In genomic region chr14:64410084-64410774, GRCh38 we compare ENCODE assay signal across 9 cellular contexts. TPM values are rescaled to one million over a fixed set of nuclear protein-coding genes. Genes with fewer than 3 reads are reported as not detected.
DNase-seq lines count a peak whose midpoint lies in the region; ATAC-seq, FAIRE-seq and TF ChIP-seq lines count a peak whose summit lies in the region.
"Had no signal": no experiment of that assay in that cellular context is flagged by ENCODE, and none has a peak within 500 bp of the region (broad histone marks: within the 10 kb centered on the region; RNA-seq: fewer than 3 reads in every experiment).

No MANE protein-coding gene starts in this region.

- no peak overlapping the region for H3K4me3 Mint-ChIP-seq in activated CD4-positive, alpha-beta T cell treated with anti-CD3 and anti-CD28 coated beads, Interleukin-2, amount 10 ng/mL, durations not matched to agents 24 days and 14 days
- H3K4me3 Mint-ChIP-seq in stimulated activated naive CD8-positive, alpha-beta T cell treated with anti-CD3 and anti-CD28 coated beads, Interleukin-15, amount 100 ng/mL, for 72 hours, result no peak overlapping the region

- DNase-seq in activated CD4-positive, alpha-beta T cell treated with anti-CD3 and anti-CD28 coated beads, Interleukin-2, amount 10 ng/mL, durations not matched to agents 24 days and 14 days, result no peak
- no peak for DNase-seq in activated CD4-positive, alpha-beta T cell treated with anti-CD3 and anti-CD28 coated beads for 4 hours
- DNase-seq in SJSA1 (ENCODE audit: low read depth in 1 of 2, low spot score in 2 of 2), result peak; percentile 88 to 90
- DNase-seq in fibroblast of the conjunctiva (ENCODE audit: low read depth), result peak; percentile 43
- DNase-seq in stimulated activated naive CD8-positive, alpha-beta T cell treated with anti-CD3 and anti-CD28 coated beads, Interleukin-15, amount 100 ng/mL, for 72 hours, result no peak
- no peak for DNase-seq in activated gamma-delta T cell (lab: John Stamatoyannopoulos, UW)
- DNase-seq in NCI-H2107 (lab: John Stamatoyannopoulos, UW), result no peak
- DNase-seq in GM12891 (ENCODE audit: insufficient read length, low spot score), result no peak

- H3K27ac ChIP-seq in SJSA1, result peak overlapping the region; percentile 63

- no peak for TF ChIP-seq POLR2A in GM12891 (IDR thresholded peaks at IDR 0.05; ENCODE audit: low read depth, low read length)

- H3K36me3 Mint-ChIP-seq in activated CD4-positive, alpha-beta T cell treated with anti-CD3 and anti-CD28 coated beads, Interleukin-2, amount 10 ng/mL, durations not matched to agents 24 days and 14 days (ENCODE audit: low read depth), result peaks cover 49% of the 10 kb centered on the region

- peak overlapping the region; percentile 72 for H3K27ac Mint-ChIP-seq in activated CD4-positive, alpha-beta T cell treated with anti-CD3 and anti-CD28 coated beads, Interleukin-2, amount 10 ng/mL, durations not matched to agents 24 days and 14 days
- H3K27ac Mint-ChIP-seq in stimulated activated naive CD8-positive, alpha-beta T cell treated with anti-CD3 and anti-CD28 coated beads, Interleukin-15, amount 100 ng/mL, for 72 hours, result peak overlapping the region; percentile 67 to 72

- H3K9me3 Mint-ChIP-seq in activated CD4-positive, alpha-beta T cell treated with anti-CD3 and anti-CD28 coated beads, Interleukin-2, amount 10 ng/mL, durations not matched to agents 24 days and 14 days, result no peaks in the 10 kb centered on the region
- H3K9me3 Mint-ChIP-seq in stimulated activated naive CD8-positive, alpha-beta T cell treated with anti-CD3 and anti-CD28 coated beads, Interleukin-15, amount 100 ng/mL, for 72 hours, result no peaks in the 10 kb centered on the region

- peaks cover 35% of the 10 kb centered on the region for H3K4me1 Mint-ChIP-seq in activated CD4-positive, alpha-beta T cell treated with anti-CD3 and anti-CD28 coated beads, Interleukin-2, amount 10 ng/mL, durations not matched to agents 24 days and 14 days
- H3K4me1 Mint-ChIP-seq in stimulated activated naive CD8-positive, alpha-beta T cell treated with anti-CD3 and anti-CD28 coated beads, Interleukin-15, amount 100 ng/mL, for 72 hours, result peaks cover 42% of the 10 kb centered on the region

- H3K27me3 Mint-ChIP-seq in activated CD4-positive, alpha-beta T cell treated with anti-CD3 and anti-CD28 coated beads, Interleukin-2, amount 10 ng/mL, durations not matched to agents 24 days and 14 days, result no peaks in the 10 kb centered on the region
- no peaks in the 10 kb centered on the region for H3K27me3 Mint-ChIP-seq in stimulated activated naive CD8-positive, alpha-beta T cell treated with anti-CD3 and anti-CD28 coated beads, Interleukin-15, amount 100 ng/mL, for 72 hours

- intact Hi-C loops in activated CD4-positive, alpha-beta T cell treated with anti-CD3 and anti-CD28 coated beads, Interleukin-2, amount 10 ng/mL, durations not matched to agents 24 days and 14 days (cut with micrococcal nuclease), result loop anchor here (5.0 kb wide), 1 partner anchor 37 kb away; no protein-coding TSS in a partner anchor

- peaks cover 50% of the 10 kb centered on the region for H3K36me3 ChIP-seq in SJSA1

- no peak for ATAC-seq in stimulated activated naive CD8-positive, alpha-beta T cell treated with anti-CD3 and anti-CD28 coated beads, Interleukin-15, amount 100 ng/mL, for 72 hours

- H3K4me1 ChIP-seq in SJSA1 (replicated peaks), result peaks cover 17% of the 10 kb centered on the region

- no peaks in the 10 kb centered on the region for H3K27me3 ChIP-seq in SJSA1 (replicated peaks)

- H3K4me3 ChIP-seq in SJSA1, result no peak overlapping the region

- H3K9me3 ChIP-seq in SJSA1 (replicated peaks), result no peaks in the 10 kb centered on the region

- FAIRE-seq in GM12891 (lab: Jason Lieb, UNC), result no peak
- FAIRE-seq: endothelial cell of umbilical vein had no signal

TF ChIP-seq in GM12891, 5 proteins besides CTCF, POLR2A, EP300 and RAD21:
- no peak for TF ChIP-seq TAF1 (IDR thresholded peaks at IDR 0.05; ENCODE audit: low read depth, low read length)
- TF ChIP-seq POLR2AphosphoS5 (IDR thresholded peaks at IDR 0.05; ENCODE audit: low read depth, low read length), result no peak
- no peak for TF ChIP-seq PAX5 (IDR thresholded peaks at IDR 0.05; ENCODE audit: insufficient read depth, low read length, severe bottlenecking)
- no peak for TF ChIP-seq SPI1 (IDR thresholded peaks at IDR 0.05; ENCODE audit: low read depth, low read length)
- TF ChIP-seq POU2F2 (IDR thresholded peaks at IDR 0.05; ENCODE audit: low read depth, low read length), result no peak

RNA-seq across cellular contexts. Expression of gene MTHFD1, which starts 22.1 kb away (rescaled TPM):
- total RNA-seq in activated CD4-positive, alpha-beta T cell treated with anti-CD3 and anti-CD28 coated beads, Interleukin-2, amount 10 ng/mL, durations not matched to agents 24 days and 14 days, result 246 and 249 TPM in 2 replicates
- total RNA-seq in SJSA1 (2014; rRNA removed; shearing (Covaris generic)), result 39.5 and 56.6 TPM in 2 replicates
- 137 TPM for polyA plus RNA-seq in GM12891 (2012; ENCODE audit: low read depth, missing spikeins)

RNA-seq across cellular contexts. Expression of gene AKAP5, which starts 55.1 kb away (rescaled TPM):
- total RNA-seq in activated CD4-positive, alpha-beta T cell treated with anti-CD3 and anti-CD28 coated beads, Interleukin-2, amount 10 ng/mL, durations not matched to agents 24 days and 14 days, result 0.90 and 0.98 TPM in 2 replicates
- 7.3 and 8.3 TPM in 2 replicates for total RNA-seq in SJSA1 (2014; rRNA removed; shearing (Covaris generic))
- polyA plus RNA-seq in GM12891 (2012; ENCODE audit: low read depth, missing spikeins), result 2.3 TPM

Comparison
In these comparisons a context has a peak if more than half of its experiments do, and no peak if none do; other contexts are left out.
1. DNase-seq: peak in SJSA1 (2 of 2) and fibroblast of the conjunctiva (single experiment); none in activated CD4-positive, alpha-beta T cell treated with anti-CD3 and anti-CD28 coated beads, Interleukin-2, amount 10 ng/mL, durations not matched to agents 24 days and 14 days (single experiment), activated CD4-positive, alpha-beta T cell treated with anti-CD3 and anti-CD28 coated beads for 4 hours (0 of 2), stimulated activated naive CD8-positive, alpha-beta T cell treated with anti-CD3 and anti-CD28 coated beads, Interleukin-15, amount 100 ng/mL, for 72 hours (0 of 2), activated gamma-delta T cell (single experiment), NCI-H2107 (single experiment) and GM12891 (single experiment).